ENCODE assay signal across 9 cellular contexts in the genomic region with DNA sequence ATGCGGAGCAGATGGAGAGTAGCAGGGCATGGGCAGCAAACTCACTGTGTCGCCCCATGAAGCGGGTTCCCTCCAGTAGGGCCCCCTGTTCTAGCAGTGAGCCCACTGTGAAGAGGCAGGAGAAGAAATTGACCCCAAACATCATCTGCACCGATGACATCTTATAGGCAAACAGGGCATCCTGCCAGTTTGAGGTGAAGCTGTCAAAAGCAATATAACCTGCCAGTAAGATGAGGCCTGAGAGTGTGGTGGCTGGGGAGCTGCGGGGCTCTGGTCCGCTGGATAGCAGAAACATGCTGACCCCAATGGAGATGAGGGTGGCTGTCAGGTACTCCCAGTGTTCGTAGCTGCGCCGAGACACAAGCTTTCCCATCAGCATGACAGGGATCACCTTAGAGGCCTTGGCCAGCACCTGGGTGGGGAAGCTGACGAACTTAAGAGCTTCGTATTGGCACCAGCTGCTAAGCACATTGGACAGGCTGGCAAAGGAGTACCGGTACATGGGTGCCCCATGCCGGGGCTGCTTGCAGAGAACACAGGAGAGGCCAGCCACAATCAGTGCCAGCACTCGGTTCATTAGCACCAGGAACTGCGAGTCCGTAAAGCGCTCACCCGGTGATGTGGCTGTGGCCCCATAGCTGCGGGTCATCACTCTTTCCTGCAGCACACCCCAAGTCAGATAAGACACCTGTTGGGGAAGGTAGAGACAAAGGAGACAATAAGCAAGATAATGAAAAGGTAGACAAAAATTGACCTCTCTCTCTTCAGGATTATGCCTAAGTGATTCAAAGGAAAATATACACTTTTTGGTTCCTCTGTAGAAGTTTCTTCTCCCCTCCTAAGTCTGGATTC. TPM values are rescaled to one million over a fixed set of nuclear protein-coding genes. Genes with fewer than 3 reads are reported as not detected.
A peak's percentile ranks its signal among the peaks of the same experiment; 100 is the strongest.
DNase-seq lines count a peak whose midpoint lies in the region; ATAC-seq and TF ChIP-seq lines count a peak whose summit lies in the region.
"Had no signal": no experiment of that assay in that cellular context is flagged by ENCODE, and none has a peak within 500 bp of the region (broad histone marks: within the 10 kb centered on the region; RNA-seq: fewer than 3 reads in every experiment).

No MANE protein-coding gene starts in this region.

- ATAC-seq in heart left ventricle (no peak), GM21528 (IDR thresholded peaks at IDR 0.05; ENCODE audit: low FRiP score, unreplicated experiment) (no peak)

- peak overlapping the region; percentile 100 for H3K4me3 Mint-ChIP-seq in glutamatergic neuron (ENCODE audit: unreplicated experiment)

- TF ChIP-seq CTCF in cardiac muscle cell (IDR thresholded peaks at IDR 0.05; ENCODE audit: low read depth, low read length) (no peak), heart left ventricle (IDR thresholded peaks at IDR 0.05) (no peak), WERI-Rb-1 (IDR thresholded peaks at IDR 0.05; ENCODE audit: low read depth, low read length) (no peak), glutamatergic neuron (IDR thresholded peaks at IDR 0.05; ENCODE audit: partially characterized antibody, unreplicated experiment) (no peak), tibial nerve (IDR thresholded peaks at IDR 0.05) (no peak)

- peaks cover 56% of the 10 kb centered on the region for H3K36me3 ChIP-seq in cardiac muscle cell
- peaks cover 5 to 78% (median 63%) of the 10 kb centered on the region in 9 donors for H3K36me3 ChIP-seq in heart left ventricle
- H3K36me3 ChIP-seq in WERI-Rb-1: peaks cover 77% of the 10 kb centered on the region
- peaks cover 6 to 75% (median 27%) of the 10 kb centered on the region in 3 donors for H3K36me3 ChIP-seq in tibial nerve

- H3K4me3 ChIP-seq in cardiac muscle cell (no peak overlapping the region), heart left ventricle (peak overlapping the region in 1 of 12 donors; percentile 60), WERI-Rb-1 (ENCODE audit: low read depth, low read length) (no peak overlapping the region), tibial nerve (no peak overlapping the region)

- WGBS in heart left ventricle, 4 donors: 63 to 72% (median 69%) methylated on average over 19 of the region's 19 CpGs
- 69 to 77% methylated on average over 17 to 19 of the region's 19 CpGs for WGBS in tibial nerve, 2 donors

- H3K27me3 ChIP-seq in cardiac muscle cell: no peaks in the 10 kb centered on the region
- H3K27me3 ChIP-seq in heart left ventricle: no peaks in the 10 kb centered on the region
- no peaks in the 10 kb centered on the region for H3K27me3 ChIP-seq in WERI-Rb-1 (ENCODE audit: insufficient read depth, low read depth, severe bottlenecking)
- no peaks in the 10 kb centered on the region for H3K27me3 ChIP-seq in tibial nerve

- no peaks in the 10 kb centered on the region for H3K9me3 ChIP-seq in cardiac muscle cell (ENCODE audit: low read depth)
- H3K9me3 ChIP-seq in heart left ventricle: no peaks in the 10 kb centered on the region
- no peaks in the 10 kb centered on the region for H3K9me3 ChIP-seq in WERI-Rb-1 (ENCODE audit: severe bottlenecking)
- no peaks in the 10 kb centered on the region for H3K9me3 ChIP-seq in tibial nerve

- peaks cover 16% of the 10 kb centered on the region for H3K9me3 Mint-ChIP-seq in glutamatergic neuron (ENCODE audit: unreplicated experiment)

- TF ChIP-seq POLR2A in heart left ventricle (IDR thresholded peaks at IDR 0.05) (no peak), tibial nerve (IDR thresholded peaks at IDR 0.05) (no peak)

- H3K4me1 ChIP-seq in cardiac muscle cell (ENCODE audit: low read depth) (no peaks in the 10 kb centered on the region), heart left ventricle (peaks cover 3 to 67% (median 31%) of the 10 kb centered on the region in 12 donors), tibial nerve (peaks cover 0 to 65% (median 15%) of the 10 kb centered on the region in 4 donors)

- peak overlapping the region; percentile 8 for H3K27ac ChIP-seq in cardiac muscle cell
- peak overlapping the region in 1 of 12 donors; percentile 93 for H3K27ac ChIP-seq in heart left ventricle
- H3K27ac ChIP-seq in WERI-Rb-1: peak overlapping the region; percentile 87; the same call in 1 of the 2 replicates
- peak overlapping the region in 3 of 4 donors; percentile 90 to 99 (median 96) for H3K27ac ChIP-seq in tibial nerve

- no peak for DNase-seq in cardiac muscle cell (ENCODE audit: low read depth in 1 of 2, low spot score in 1 of 2)
- DNase-seq in heart left ventricle: no peak
- DNase-seq in WERI-Rb-1: peak; percentile 36
- DNase-seq in glutamatergic neuron: no peak
- DNase-seq in tibial nerve (ENCODE audit: low spot score in 2 of 2): no peak
- no peak for DNase-seq in NCI-H748 treated with DMSO at 0.1 percent for 48 hours (lab: John Stamatoyannopoulos, UW)
- no peak for DNase-seq in midbrain (lab: John Stamatoyannopoulos, UW)
- DNase-seq: NCI-H226 had no signal

- H3K27me3 Mint-ChIP-seq in glutamatergic neuron (ENCODE audit: unreplicated experiment): peaks cover 11% of the 10 kb centered on the region

- intact Hi-C loops in heart left ventricle (cut with DNase I): loop anchor here in 5 of 10 donors (5.0 to 10.0 kb wide), 3 partner anchors 83 to 160 kb away; no protein-coding TSS in a partner anchor

- H3K27ac Mint-ChIP-seq in glutamatergic neuron (ENCODE audit: unreplicated experiment): peak overlapping the region; percentile 98

- no peak for TF ChIP-seq EP300 in tibial nerve (IDR thresholded peaks at IDR 0.05)

- H3K4me1 Mint-ChIP-seq in glutamatergic neuron (ENCODE audit: low read depth, unreplicated experiment): peaks cover 30% of the 10 kb centered on the region

- H3K36me3 Mint-ChIP-seq in glutamatergic neuron (ENCODE audit: unreplicated experiment): peaks cover 8% of the 10 kb centered on the region

RNA-seq across cellular contexts. Expression of a gene that starts 2.1 kb away (rescaled TPM):
- total RNA-seq in cardiac muscle cell (34.3 and 50.5 TPM in 2 replicates), heart left ventricle (10 to 100 TPM; 18.1 to 35.6 (median 26.4) TPM), glutamatergic neuron (ENCODE audit: unreplicated experiment) (71.8 TPM), tibial nerve (10 to 100 TPM; 28.0 to 34.1 (median 33.1) TPM)
- polyA plus RNA-seq in cardiac muscle cell (44.4 and 63.3 TPM in 2 replicates), heart left ventricle (10 to 100 TPM; 10.2 to 36.7 TPM)

RNA-seq across cellular contexts. Expression of a gene that starts 8.3 kb away (rescaled TPM):
- 865 and 876 TPM in 2 replicates for total RNA-seq in cardiac muscle cell
- polyA plus RNA-seq in cardiac muscle cell: 665 and 702 TPM in 2 replicates
- 1,000 to 10,000 TPM in 2 of 9 donors, 100 to 1,000 TPM in 7; 725 to 1,040 (median 857) TPM for total RNA-seq in heart left ventricle
- 100 to 1,000 TPM; 375 to 959 TPM for polyA plus RNA-seq in heart left ventricle
- 771 TPM for total RNA-seq in glutamatergic neuron (ENCODE audit: unreplicated experiment)
- 100 to 1,000 TPM; 485 to 580 (median 543) TPM for total RNA-seq in tibial nerve

RNA-seq across cellular contexts. Expression of a gene that starts 10.2 kb away (rescaled TPM):
- total RNA-seq in cardiac muscle cell (23.8 and 34.2 TPM in 2 replicates), heart left ventricle (10 to 100 TPM in 1 of 9 donors, 1 to 10 TPM in 8; 2.5 to 13.1 (median 3.8) TPM), glutamatergic neuron (ENCODE audit: unreplicated experiment) (15.3 TPM), tibial nerve (10 to 100 TPM; 12.7 to 20.7 (median 16.0) TPM)
- polyA plus RNA-seq in cardiac muscle cell (8.2 and 12.5 TPM in 2 replicates), heart left ventricle (1 to 10 TPM; 4.0 to 5.8 TPM)

RNA-seq across cellular contexts. Expression of a gene that starts 15.1 kb away (rescaled TPM):
- total RNA-seq in cardiac muscle cell: 0.21 and 0.39 TPM in 2 replicates
- polyA plus RNA-seq in cardiac muscle cell: 0.29 and 0.77 TPM in 2 replicates
- 1 to 10 TPM in 1 of 9 donors, under 1 TPM in 4, not detected in 4; 0.21 to 5.3 (median 0.45) TPM for total RNA-seq in heart left ventricle
- 1 to 10 TPM in 1 of 2 donors, under 1 TPM in 1; 0.37 to 1.4 TPM for polyA plus RNA-seq in heart left ventricle
- total RNA-seq in glutamatergic neuron (ENCODE audit: unreplicated experiment): 51.3 TPM
- total RNA-seq in tibial nerve: under 1 TPM in 1 of 4 donors, not detected in 3; 0.42 TPM

RNA-seq across cellular contexts. Expression of a gene that starts 31.8 kb away (rescaled TPM):
- total RNA-seq in cardiac muscle cell (62.7 and 64.9 TPM in 2 replicates), heart left ventricle (100 to 1,000 TPM in 8 of 9 donors, 10 to 100 TPM in 1; 94.9 to 319 (median 136) TPM), glutamatergic neuron (ENCODE audit: unreplicated experiment) (20.0 TPM), tibial nerve (10 to 100 TPM; 51.4 to 83.1 (median 63.8) TPM)
- polyA plus RNA-seq in cardiac muscle cell (85.4 and 88.7 TPM in 2 replicates), heart left ventricle (10 to 100 TPM; 48.0 to 77.5 TPM)
